Comparison of ENCODE assay signal across 15 cellular contexts in the genomic region with DNA sequence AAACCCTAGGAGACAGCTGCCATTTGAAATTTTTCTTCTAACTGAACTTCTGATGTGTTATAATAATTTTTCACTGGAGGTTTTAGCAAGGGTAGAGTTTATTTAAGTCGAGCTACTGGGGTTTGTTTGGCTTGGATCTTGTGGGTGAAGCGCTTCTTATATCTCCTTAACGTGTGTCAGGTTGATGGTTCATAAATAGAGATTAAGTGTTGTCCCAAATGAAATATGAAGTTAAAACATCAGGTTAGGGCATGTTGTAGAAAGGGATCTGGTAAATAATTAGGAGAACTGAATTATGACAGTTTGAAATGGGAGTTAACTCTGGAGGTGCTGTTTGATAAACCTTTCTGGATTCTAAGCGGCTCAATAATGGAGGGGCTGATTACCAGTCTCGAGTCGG.
A peak's percentile ranks its signal among the peaks of the same experiment; 100 is the strongest.
DNase-seq lines count a peak whose midpoint lies in the region; ATAC-seq and TF ChIP-seq lines count a peak whose summit lies in the region.
"Had no signal": no experiment of that assay in that cellular context is flagged by ENCODE, and none has a peak within 500 bp of the region (broad histone marks: within the 10 kb centered on the region; RNA-seq: fewer than 3 reads in every experiment).

No MANE protein-coding gene starts in this region.

- DNase-seq in GM23248 (peak; percentile 25), WERI-Rb-1 (no peak), retina (peak; percentile 44), A172 (ENCODE audit: low spot score) (no peak), substantia nigra (lab: John Stamatoyannopoulos, UW) (no peak), aorta (no peak), AML-193 (lab: John Stamatoyannopoulos, UW) (no peak)
- DNase-seq: activated CD4-positive, alpha-beta T cell treated with anti-CD3 and anti-CD28 coated beads, Interleukin-2, amount 50 U/mL, for 48 hours; activated naive CD8-positive, alpha-beta T cell treated with anti-CD3 and anti-CD28 coated beads, Interleukin-2, amount 10 ng/mL, durations not matched to agents 7 days and 5 days; activated T-cell treated with anti-CD3 and anti-CD28 coated beads, Interleukin-2, amount 50 U/mL, for 72 hours; DND-41; kidney glomerular epithelial cell; NCI-H510A; OCI-M1 had no signal

- peak overlapping the region; percentile 75 for H3K9ac ChIP-seq in GM23248

- WGBS in GM23248 (ENCODE audit: low coverage in 1 of 2, low lambda C conversion rate in 2 of 2, missing lambda C conversion rate in 2 of 2), 2 experiments: 6 to 9% methylated on average over 6 of the region's 6 CpGs
- WGBS in aorta, 2 donors: 31 to 36% methylated on average over 6 of the region's 6 CpGs

- no peak for ATAC-seq in aorta (ENCODE audit: low FRiP score)
- ATAC-seq: activated T-cell treated with anti-CD3 and anti-CD28 coated beads, Interleukin-2, amount 50 U/mL, for 72 hours had no signal

- H3F3A ChIP-seq in GM23248 (ENCODE audit: insufficient read depth): peaks cover 5% of the 10 kb centered on the region

- H3K4me3 ChIP-seq in GM23248 (peak overlapping the region; percentile 90), WERI-Rb-1 (ENCODE audit: low read depth, low read length) (peak overlapping the region; percentile 59), iPS-11a (ENCODE audit: low read depth, low read length) (peak overlapping the region; percentile 40), aorta (ENCODE audit: low read length in 2 of 2) (no peak overlapping the region)

- no peaks in the 10 kb centered on the region for H4K20me1 ChIP-seq in GM23248 (ENCODE audit: insufficient read depth)

- peaks cover 47% of the 10 kb centered on the region for H3K79me2 ChIP-seq in GM23248 (ENCODE audit: insufficient read depth)

- no peaks in the 10 kb centered on the region for H3K36me3 ChIP-seq in GM23248 (ENCODE audit: low read depth)
- H3K36me3 ChIP-seq in WERI-Rb-1: no peaks in the 10 kb centered on the region
- H3K36me3 ChIP-seq in aorta (ENCODE audit: control insufficient read depth in 1 of 2, insufficient read depth in 2 of 2, low read length in 1 of 2): no peaks in the 10 kb centered on the region

- H3K27me3 ChIP-seq in GM23248 (replicated peaks; ENCODE audit: insufficient read depth) (no peaks in the 10 kb centered on the region), WERI-Rb-1 (ENCODE audit: insufficient read depth, low read depth, severe bottlenecking) (no peaks in the 10 kb centered on the region), aorta (ENCODE audit: control insufficient read depth in 1 of 2, insufficient read depth in 2 of 2, low read length in 1 of 2) (peaks cover 0 to 2% of the 10 kb centered on the region in 2 donors)

- H3K27ac ChIP-seq in GM23248 (no peak overlapping the region), WERI-Rb-1 (no peak overlapping the region), substantia nigra (ENCODE audit: low read depth, low read length, poor library complexity, severe bottlenecking) (no peak overlapping the region), aorta (ENCODE audit: low read depth in 1 of 2, low read length in 2 of 2) (no peak overlapping the region)

- H3K9me3 ChIP-seq in GM23248 (ENCODE audit: low read depth) (no peaks in the 10 kb centered on the region), WERI-Rb-1 (ENCODE audit: severe bottlenecking) (no peaks in the 10 kb centered on the region), aorta (ENCODE audit: control insufficient read depth, low read length) (peaks cover 1% of the 10 kb centered on the region)

- in situ Hi-C loops in GM23248 (cut with MboI): loop anchor here (10.0 to 25.0 kb wide), 2 partner anchors 140 to 1937 kb away; no protein-coding TSS in a partner anchor

- intact Hi-C loops in aorta (cut with DNase I): loop anchor here (10.0 kb wide), 2 partner anchors 450 to 640 kb away; no protein-coding TSS in a partner anchor

- H2AFZ ChIP-seq in GM23248: peak overlapping the region; percentile 90

- peaks cover 20% of the 10 kb centered on the region for H3K4me1 ChIP-seq in GM23248 (ENCODE audit: insufficient read depth)
- H3K4me1 ChIP-seq in aorta (ENCODE audit: control insufficient read depth in 1 of 2, insufficient read depth in 2 of 2, low read length in 2 of 2): no peaks in the 10 kb centered on the region

- peak overlapping the region; percentile 94 for H3K4me2 ChIP-seq in GM23248 (ENCODE audit: unreplicated experiment)

- no peaks in the 10 kb centered on the region for H3K9me2 ChIP-seq in GM23248 (ENCODE audit: insufficient read depth)

- TF ChIP-seq CTCF in WERI-Rb-1 (IDR thresholded peaks at IDR 0.05; ENCODE audit: low read depth, low read length): no peak

Comparison
In these comparisons a context has a peak if more than half of its experiments do, and no peak if none do; other contexts are left out.
1. DNase-seq: peak in GM23248 (single experiment) and retina (single experiment); none in WERI-Rb-1 (single experiment), A172 (single experiment), substantia nigra (0 of 49), aorta (0 of 2) and AML-193 (0 of 2).
2. H3K4me3 ChIP-seq: peak in GM23248 (single experiment), WERI-Rb-1 (single experiment) and iPS-11a (single experiment); none in aorta (0 of 2).